Comparison of ENCODE assay signal across 19 cellular contexts in genomic region chr3:32022947-32023346, GRCh38. TPM values are rescaled to one million over a fixed set of nuclear protein-coding genes. Genes with fewer than 3 reads are reported as not detected.
A peak's percentile ranks its signal among the peaks of the same experiment; 100 is the strongest.
DNase-seq lines count a peak whose midpoint lies in the region; ATAC-seq and TF ChIP-seq lines count a peak whose summit lies in the region.
"Had no signal": no experiment of that assay in that cellular context is flagged by ENCODE, and none has a peak within 500 bp of the region (broad histone marks: within the 10 kb centered on the region; RNA-seq: fewer than 3 reads in every experiment).

No MANE protein-coding gene starts in this region.

- ATAC-seq in mucosa of descending colon = peak; percentile 67
- ATAC-seq: A549 had no signal

- no peaks in the 10 kb centered on the region for H3K9me3 Mint-ChIP-seq in chondrocyte (ENCODE audit: low read depth)
- H3K9me3 Mint-ChIP-seq: HFFc6 had no signal

- H3K4me1 Mint-ChIP-seq in chondrocyte (ENCODE audit: low read depth) = peaks cover 12% of the 10 kb centered on the region
- H3K4me1 Mint-ChIP-seq: CD4-positive, alpha-beta memory T cell had no signal

- peak overlapping the region; percentile 28 for H3K27ac Mint-ChIP-seq in chondrocyte (ENCODE audit: unreplicated experiment)
- H3K27ac Mint-ChIP-seq: HFFc6 had no signal

- H3K4me3 ChIP-seq in mucosa of descending colon = no peak overlapping the region
- H3K4me3 ChIP-seq: A549, HAP-1 had no signal

- no peak for DNase-seq in chondrocyte (ENCODE audit: low spot score)
- peak; percentile 20 for DNase-seq in kidney glomerular epithelial cell (lab: John Stamatoyannopoulos, UW)
- peak in 1 of 3 donors; percentile 46 for DNase-seq in mucosa of descending colon
- DNase-seq in EL = no peak
- no peak for DNase-seq in G401 (ENCODE audit: low spot score)
- DNase-seq in AG08396 (ENCODE audit: low spot score) = no peak
- DNase-seq: 8988T; ACHN; C1 segment of cervical spinal cord; Calu3; CD4-positive, alpha-beta memory T cell; COR-L47; DMS153; DND-41; GF-D8; GOT3; HFFc6 had no signal

- H3K27me3 Mint-ChIP-seq in chondrocyte (ENCODE audit: low read depth) = no peaks in the 10 kb centered on the region

- H3K9me3 ChIP-seq in mucosa of descending colon = no peaks in the 10 kb centered on the region
- H3K9me3 ChIP-seq: A549, HAP-1 had no signal

- no peaks in the 10 kb centered on the region for H3K36me3 Mint-ChIP-seq in chondrocyte (ENCODE audit: low read depth)
- H3K36me3 Mint-ChIP-seq: CD4-positive, alpha-beta memory T cell had no signal

- intact Hi-C loops in mucosa of descending colon (cut with DNase I, micrococcal nuclease) = loop anchor here in 1 of 2 donors (5.0 kb wide), 1 partner anchor 119 kb away; no protein-coding TSS in a partner anchor

- no peak overlapping the region for H3K4me3 Mint-ChIP-seq in chondrocyte (ENCODE audit: unreplicated experiment)
- H3K4me3 Mint-ChIP-seq: CD4-positive, alpha-beta memory T cell; HFFc6 had no signal

- TF ChIP-seq CTCF in chondrocyte (IDR thresholded peaks at IDR 0.05) (no peak), mucosa of descending colon (IDR thresholded peaks at IDR 0.05) (no peak)

- in situ Hi-C loops in G401 (cut with HindIII; ENCODE audit: low sequenced_read_pairs) = no loop called here

- H3K36me3 ChIP-seq in mucosa of descending colon (ENCODE audit: low read depth) = no peaks in the 10 kb centered on the region
- H3K36me3 ChIP-seq: HAP-1 had no signal

- no peaks in the 10 kb centered on the region for H3K4me1 ChIP-seq in mucosa of descending colon (ENCODE audit: low read depth)
- H3K4me1 ChIP-seq: HAP-1 had no signal

RNA-seq across cellular contexts. Expression of gene ZNF860, which starts 41.4 kb away (rescaled TPM):
- total RNA-seq in chondrocyte (1.5 to 2.4 TPM (median 2.0 TPM) in 3 replicates), mucosa of descending colon (1 to 10 TPM in 1 of 3 donors, under 1 TPM in 2; 0.63 to 1.0 (median 0.70) TPM)
- 4.1 and 8.1 TPM in 2 replicates for total RNA-seq in G401 (2014; rRNA removed; shearing (Covaris generic))
- total RNA-seq: CD4-positive, alpha-beta memory T cell had no signal

RNA-seq across cellular contexts. Expression of gene OSBPL10, which starts 41.9 kb away (rescaled TPM):
- total RNA-seq in chondrocyte = 44.1 to 56.6 TPM (median 45.4 TPM) in 3 replicates
- 10 to 100 TPM; 15.7 to 23.9 (median 16.6) TPM for total RNA-seq in mucosa of descending colon
- 75.8 and 83.3 TPM in 2 replicates for total RNA-seq in G401 (2014; rRNA removed; shearing (Covaris generic))
- total RNA-seq: CD4-positive, alpha-beta memory T cell had no signal
